Comparison of ENCODE assay signal across 9 cellular contexts in the genomic region with DNA sequence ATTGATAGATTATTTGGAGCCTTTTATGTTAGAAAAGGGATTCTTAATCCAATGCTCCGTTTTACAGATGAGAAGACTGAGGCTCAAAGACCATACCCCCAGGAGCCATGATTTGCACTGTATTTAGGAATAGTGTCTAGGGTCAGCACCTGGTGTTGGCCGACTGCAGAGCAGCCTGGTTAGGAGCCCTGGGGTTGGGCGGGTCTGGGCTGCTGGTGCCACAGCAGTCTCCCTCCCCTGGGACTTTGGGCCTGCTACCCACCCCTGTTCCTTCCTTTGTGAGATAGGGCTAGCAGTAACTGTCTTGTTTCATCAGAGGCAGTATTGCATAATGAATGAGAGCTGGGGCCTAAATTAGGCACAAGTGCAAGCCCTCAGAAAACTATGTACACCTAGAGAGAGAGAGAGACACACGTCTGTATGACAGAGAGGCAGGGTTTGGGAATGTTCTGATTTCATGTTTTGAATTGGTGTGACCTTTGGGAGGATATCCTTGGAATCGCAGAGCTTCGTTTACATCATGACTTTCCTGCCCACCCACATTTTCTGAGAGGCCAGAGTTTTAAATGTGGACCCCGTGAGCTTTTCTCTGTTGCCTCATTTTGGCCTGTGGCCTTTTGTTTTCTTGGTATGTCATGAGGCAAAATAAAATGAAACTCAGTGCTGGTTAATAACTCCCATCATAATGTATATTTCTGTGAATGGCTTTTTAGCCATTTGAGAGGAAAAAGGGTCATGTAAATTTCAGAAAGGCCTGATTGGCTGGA.
DNase-seq lines count a peak whose midpoint lies in the region; ATAC-seq and TF ChIP-seq lines count a peak whose summit lies in the region.
"Had no signal": no experiment of that assay in that cellular context is flagged by ENCODE, and none has a peak within 500 bp of the region (broad histone marks: within the 10 kb centered on the region; RNA-seq: fewer than 3 reads in every experiment).

No MANE protein-coding gene starts in this region.

- intact Hi-C loops in esophagus muscularis mucosa (cut with DNase I), result no loop called here

- H3K9me3 Mint-ChIP-seq in nephron progenitor cell, result no peaks in the 10 kb centered on the region

- POLR2A ChIA-PET in GM10248 (lab: Yijun Ruan, JAX), result interaction anchor here (0.5 kb wide), 1 partner anchor 246 kb away, joined by 3 read pairs; no protein-coding TSS in a partner anchor

- H3K27me3 Mint-ChIP-seq in nephron progenitor cell (ENCODE audit: low read depth, poor library complexity), result peaks cover 3% of the 10 kb centered on the region

- DNase-seq in GM10248 (ENCODE audit: extremely low spot score) (no peak), NCI-H1436 (lab: John Stamatoyannopoulos, UW) (peak; percentile 16), esophagus muscularis mucosa (ENCODE audit: extremely low spot score) (no peak), nephron progenitor cell (no peak), medulla oblongata (ENCODE audit: extremely low spot score) (no peak), SW 1271 (lab: John Stamatoyannopoulos, UW) (no peak), DMS79 (lab: John Stamatoyannopoulos, UW) (no peak)
- DNase-seq: activated naive CD4-positive, alpha-beta T cell treated with anti-CD3 and anti-CD28 coated beads, Interleukin-2, amount 50 U/mL, for 16 hours had no signal

- TF ChIP-seq CTCF in GM10248 (IDR thresholded peaks at IDR 0.05; ENCODE audit: control extremely low read depth, extremely low read depth, low read depth, missing control alignments) (peak; percentile 33), esophagus muscularis mucosa (IDR thresholded peaks at IDR 0.05) (no peak), nephron progenitor cell (IDR thresholded peaks at IDR 0.05) (no peak)

- H3K4me1 Mint-ChIP-seq in nephron progenitor cell, result peaks cover 71% of the 10 kb centered on the region

- H3K36me3 ChIP-seq in esophagus muscularis mucosa, result peaks cover 0 to 40% (median 29%) of the 10 kb centered on the region in 4 donors

- no peak overlapping the region for H3K4me3 ChIP-seq in esophagus muscularis mucosa

- WGBS in esophagus muscularis mucosa, result 33% methylated on average over 6 of the region's 7 CpGs

- peaks cover 29 to 56% (median 50%) of the 10 kb centered on the region in 4 donors for H3K4me1 ChIP-seq in esophagus muscularis mucosa

- no peak overlapping the region for H3K4me3 Mint-ChIP-seq in nephron progenitor cell

- no peaks in the 10 kb centered on the region for H3K27me3 ChIP-seq in esophagus muscularis mucosa

- no peaks in the 10 kb centered on the region for H3K9me3 ChIP-seq in esophagus muscularis mucosa

- no peak for TF ChIP-seq POLR2A in esophagus muscularis mucosa (IDR thresholded peaks at IDR 0.05; ENCODE audit: low read depth)

- peak overlapping the region in 3 of 4 donors; percentile 1 to 26 (median 20) for H3K27ac ChIP-seq in esophagus muscularis mucosa (replicated peaks in 1 of 4)

- peak overlapping the region; percentile 74 for H3K27ac Mint-ChIP-seq in nephron progenitor cell

- H3K36me3 Mint-ChIP-seq in nephron progenitor cell (ENCODE audit: low read depth), result peaks cover 19% of the 10 kb centered on the region

- no peak for TF ChIP-seq EP300 in esophagus muscularis mucosa (IDR thresholded peaks at IDR 0.05)

- ATAC-seq in GM21526 (IDR thresholded peaks at IDR 0.05; ENCODE audit: low FRiP score, unreplicated experiment), result no peak

- CTCF ChIA-PET in GM10248 (lab: Yijun Ruan, JAX), result interaction anchor here (0.9 to 2.1 kb wide), 11 partner anchors 10 to 658 kb away, joined by 3 to 12 read pairs (median 4); no protein-coding TSS in a partner anchor
